Comparison of ENCODE assay signal across 8 cellular contexts in the genomic region with DNA sequence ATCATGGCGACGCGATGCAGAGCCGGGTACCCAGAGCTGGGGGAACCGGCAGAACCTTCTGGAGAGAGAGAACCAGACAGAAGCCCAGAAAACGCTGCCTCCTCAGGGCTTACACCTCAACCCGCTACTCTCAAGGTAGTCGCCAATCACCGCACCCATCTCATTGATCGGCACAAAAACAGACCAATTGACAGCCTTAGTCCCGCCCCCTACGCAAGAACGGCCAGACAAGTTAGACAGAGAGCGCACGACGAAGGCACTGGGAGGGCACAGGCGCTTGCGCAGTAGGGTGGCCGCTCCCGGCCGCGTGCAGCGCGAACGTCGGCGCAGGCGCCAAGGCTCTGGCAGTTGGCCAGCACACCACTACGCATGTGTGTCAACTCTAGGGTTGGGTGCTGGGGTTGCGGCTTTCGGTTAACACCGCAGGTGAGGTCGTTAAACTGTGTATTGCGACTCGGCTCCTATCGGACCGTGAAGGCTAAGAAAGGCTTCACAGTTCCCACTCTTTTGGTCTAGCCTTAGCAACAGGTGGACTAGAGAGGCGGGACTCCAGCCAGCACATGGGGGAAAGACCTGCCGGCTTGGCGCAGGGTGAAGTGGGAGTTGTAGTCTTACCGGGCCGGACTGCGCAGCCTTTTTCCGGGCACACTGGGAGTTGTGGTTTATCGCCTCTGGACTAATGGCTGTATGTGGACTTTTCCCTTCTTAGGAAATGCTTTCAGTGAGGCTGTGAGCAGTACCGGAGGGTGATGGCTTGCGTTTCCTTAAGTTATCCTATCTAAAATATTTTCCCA. TPM values are rescaled to one million over a fixed set of nuclear protein-coding genes. Genes with fewer than 3 reads are reported as not detected.
A peak's percentile ranks its signal among the peaks of the same experiment; 100 is the strongest.
DNase-seq lines count a peak whose midpoint lies in the region; ATAC-seq and TF ChIP-seq lines count a peak whose summit lies in the region.

Gene CCT3, minus strand, starts transcription at position 113 of the 794 bp plus-strand sequence. Its CDS starts 108 bp downstream, at position 5.
Gene TSACC, plus strand, starts transcription at position 347 of the 794 bp plus-strand sequence. CDS start 1,232 bp downstream, outside the sequence.

- H3K36me3 Mint-ChIP-seq in IgD-negative memory B cell: peaks cover 2% of the 10 kb centered on the region

- DNase-seq in DMS153 (lab: John Stamatoyannopoulos, UW): peak; percentile 100
- DNase-seq in OCI-M1 (lab: John Stamatoyannopoulos, UW): peak; percentile 100
- DNase-seq in activated T-cell treated with anti-CD3 and anti-CD28 coated beads for 48 hours (ENCODE audit: low read depth): peak; percentile 99
- DNase-seq in epithelial cell of proximal tubule (ENCODE audit: low read depth): peak; percentile 98
- peak; percentile 99 for DNase-seq in mucosa of descending colon
- peak; percentile 95 to 98 for DNase-seq in stimulated activated CD8-positive, alpha-beta memory T cell treated with anti-CD3 and anti-CD28 coated beads, Interleukin-4, amount 100 ng/mL, for 1 hour (ENCODE audit: low read depth in 2 of 2, low spot score in 1 of 2)

- peak within 1 kb of the TSS; percentile 92 for H3K4me3 ChIP-seq in epithelial cell of proximal tubule (ENCODE audit: low read depth, low read length)
- peak within 1 kb of the TSS; percentile 63 for H3K4me3 ChIP-seq in mucosa of descending colon

- peak; percentile 88 for ATAC-seq in GM21576 (IDR thresholded peaks at IDR 0.05; ENCODE audit: unreplicated experiment)
- peak; percentile 97 for ATAC-seq in mucosa of descending colon

- intact Hi-C loops in mucosa of descending colon (cut with DNase I, micrococcal nuclease): no loop called here

- peak within 1 kb of the TSS; percentile 86 to 98 (median 98) for H3K4me3 Mint-ChIP-seq in IgD-negative memory B cell

- H3K36me3 ChIP-seq in mucosa of descending colon (ENCODE audit: low read depth): no peaks in the 10 kb centered on the region

- TF ChIP-seq CTCF in epithelial cell of proximal tubule (conservative IDR thresholded peaks at IDR 0.05; ENCODE audit: low read depth, low read length): no peak
- TF ChIP-seq CTCF in mucosa of descending colon (IDR thresholded peaks at IDR 0.05): no peak

- H3K9me3 Mint-ChIP-seq in IgD-negative memory B cell: no peaks in the 10 kb centered on the region

- H3K27me3 Mint-ChIP-seq in IgD-negative memory B cell: no peaks in the 10 kb centered on the region

- peaks cover 16 to 26% (median 21%) of the 10 kb centered on the region in 3 donors for H3K4me1 Mint-ChIP-seq in IgD-negative memory B cell

- H3K27ac Mint-ChIP-seq in IgD-negative memory B cell: peak within 1 kb of the TSS; percentile 48 to 97 (median 69)

- peaks cover 17% of the 10 kb centered on the region for H3K4me1 ChIP-seq in mucosa of descending colon (ENCODE audit: low read depth)

- H3K9me3 ChIP-seq in mucosa of descending colon: no peaks in the 10 kb centered on the region

RNA-seq across cellular contexts. Expression of gene CCT3, which starts in this region (rescaled TPM):
- polyA plus RNA-seq in IgD-negative memory B cell: 172 TPM
- 358 and 726 TPM in 2 replicates for total RNA-seq in epithelial cell of proximal tubule
- 100 to 1,000 TPM; 117 to 157 (median 133) TPM for total RNA-seq in mucosa of descending colon

RNA-seq across cellular contexts. Expression of gene TSACC, which starts in this region (rescaled TPM):
- polyA plus RNA-seq in IgD-negative memory B cell: 2.5 TPM
- total RNA-seq in epithelial cell of proximal tubule (0.36 and 0.69 TPM in 2 replicates), mucosa of descending colon (under 1 TPM in 1 of 3 donors, not detected in 2; 0.87 TPM)

Comparison
In these comparisons a context has a peak if more than half of its experiments do, and no peak if none do; other contexts are left out.
1. Peak in every context shown above with its lines: DNase-seq, ATAC-seq and H3K4me3 ChIP-seq.